Comparison of ENCODE assay signal across 30 cellular contexts in the genomic region with DNA sequence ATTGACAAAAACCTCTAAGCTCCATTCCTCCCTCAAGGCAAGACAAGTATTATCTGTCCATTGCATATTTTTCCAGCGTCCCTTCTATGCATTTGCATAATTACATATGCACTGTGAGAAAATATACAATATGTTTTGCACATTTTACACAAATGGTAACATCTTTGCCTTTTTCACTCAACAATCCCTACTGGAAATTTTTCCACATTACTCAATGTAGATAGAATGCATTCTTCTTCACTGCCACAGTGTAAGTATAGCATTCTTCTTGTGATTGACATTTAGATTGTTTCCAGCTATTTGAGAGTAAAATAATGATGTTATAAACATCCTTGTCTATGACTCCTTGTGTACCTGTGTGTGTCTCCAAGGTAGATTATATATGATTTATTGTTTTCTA.
"Had no signal": no experiment of that assay in that cellular context is flagged by ENCODE, and none has a peak within 500 bp of the region (broad histone marks: within the 10 kb centered on the region; RNA-seq: fewer than 3 reads in every experiment).

No MANE protein-coding gene starts in this region.

- H3K9me3 ChIP-seq: esophagus squamous epithelium, gastrocnemius medialis, mucosa of descending colon, pancreas, psoas muscle, sigmoid colon, suprapubic skin, tibial artery had no signal

- H3K4me3 Mint-ChIP-seq: activated CD4-positive, alpha-beta memory T cell treated with anti-CD3 and anti-CD28 coated beads for 36 hours; activated CD4-positive, alpha-beta T cell treated with anti-CD3 and anti-CD28 coated beads, Interleukin-2, amount 10 ng/mL, durations not matched to agents 24 days and 14 days; activated naive CD4-positive, alpha-beta T cell treated with anti-CD3 and anti-CD28 coated beads for 36 hours; activated naive CD8-positive, alpha-beta T cell treated with anti-CD3 and anti-CD28 coated beads for 36 hours; activated T-helper 1 cell treated with anti-CD3 and anti-CD28 coated beads, Interleukin-12 subunit alpha, Interleukin-12 subunit beta, Interleukin-2, Interleukin-4 antibody, amounts not matched to agents 30 ng/mL and 10 ng/mL and 1 ng/mL, durations not matched to agents 14 hours and 24 hours and 36 hours; nephron progenitor cell; stimulated activated naive B cell treated with anti-CD40 and anti-IgM and Interleukin-4, amounts not matched to agents 10 μg/mL and 1 μg/mL and 100 μg/mL, for 72 hours had no signal

- H3K4me1 Mint-ChIP-seq: activated CD4-positive, alpha-beta T cell treated with anti-CD3 and anti-CD28 coated beads, Interleukin-2, amount 10 ng/mL, durations not matched to agents 24 days and 14 days; activated naive CD8-positive, alpha-beta T cell treated with anti-CD3 and anti-CD28 coated beads for 36 hours; stimulated activated naive B cell treated with anti-CD40 and anti-IgM and Interleukin-4, amounts not matched to agents 10 μg/mL and 1 μg/mL and 100 μg/mL, for 72 hours had no signal

- H3K27ac Mint-ChIP-seq: activated CD4-positive, alpha-beta memory T cell treated with anti-CD3 and anti-CD28 coated beads for 36 hours; activated CD4-positive, alpha-beta T cell treated with anti-CD3 and anti-CD28 coated beads, Interleukin-2, amount 10 ng/mL, durations not matched to agents 24 days and 14 days; activated naive CD4-positive, alpha-beta T cell treated with anti-CD3 and anti-CD28 coated beads for 36 hours; activated naive CD8-positive, alpha-beta T cell treated with anti-CD3 and anti-CD28 coated beads for 36 hours; activated T-helper 1 cell treated with anti-CD3 and anti-CD28 coated beads, Interleukin-12 subunit alpha, Interleukin-12 subunit beta, Interleukin-2, Interleukin-4 antibody, amounts not matched to agents 30 ng/mL and 10 ng/mL and 1 ng/mL, durations not matched to agents 14 hours and 24 hours and 36 hours; nephron progenitor cell; stimulated activated naive B cell treated with anti-CD40 and anti-IgM and Interleukin-4, amounts not matched to agents 10 μg/mL and 1 μg/mL and 100 μg/mL, for 72 hours had no signal

- H3K4me3 ChIP-seq: esophagus squamous epithelium, gastrocnemius medialis, mucosa of descending colon, pancreas, psoas muscle, sigmoid colon, suprapubic skin, tibial artery had no signal

- H3K27me3 Mint-ChIP-seq: activated CD4-positive, alpha-beta memory T cell treated with anti-CD3 and anti-CD28 coated beads for 36 hours; activated CD4-positive, alpha-beta T cell treated with anti-CD3 and anti-CD28 coated beads, Interleukin-2, amount 10 ng/mL, durations not matched to agents 24 days and 14 days; activated naive CD8-positive, alpha-beta T cell treated with anti-CD3 and anti-CD28 coated beads for 36 hours had no signal

- H3K4me1 ChIP-seq: gastrocnemius medialis, pancreas, psoas muscle had no signal

- H3K27ac ChIP-seq: gastrocnemius medialis, pancreas, psoas muscle, sigmoid colon had no signal

- ATAC-seq: gastrocnemius medialis; left cardiac atrium; left ventricle myocardium superior; mucosa of descending colon; pancreas; psoas muscle; stimulated activated naive B cell treated with anti-CD40 and anti-IgM and Interleukin-4, amounts not matched to agents 10 μg/mL and 1 μg/mL and 100 μg/mL, for 72 hours had no signal

- H3K36me3 ChIP-seq: esophagus squamous epithelium, gastrocnemius medialis, pancreas, sigmoid colon, suprapubic skin, tibial artery had no signal

- H3K9me3 Mint-ChIP-seq: activated CD4-positive, alpha-beta memory T cell treated with anti-CD3 and anti-CD28 coated beads for 36 hours; activated CD4-positive, alpha-beta T cell treated with anti-CD3 and anti-CD28 coated beads, Interleukin-2, amount 10 ng/mL, durations not matched to agents 24 days and 14 days; activated naive CD4-positive, alpha-beta T cell treated with anti-CD3 and anti-CD28 coated beads for 36 hours; activated naive CD8-positive, alpha-beta T cell treated with anti-CD3 and anti-CD28 coated beads for 36 hours; activated T-helper 1 cell treated with anti-CD3 and anti-CD28 coated beads, Interleukin-12 subunit alpha, Interleukin-12 subunit beta, Interleukin-2, Interleukin-4 antibody, amounts not matched to agents 30 ng/mL and 10 ng/mL and 1 ng/mL, durations not matched to agents 14 hours and 24 hours and 36 hours; stimulated activated naive B cell treated with anti-CD40 and anti-IgM and Interleukin-4, amounts not matched to agents 10 μg/mL and 1 μg/mL and 100 μg/mL, for 72 hours had no signal

- H3K27me3 ChIP-seq: gastrocnemius medialis, pancreas, sigmoid colon, suprapubic skin, tibial artery had no signal

- H3K36me3 Mint-ChIP-seq: activated CD4-positive, alpha-beta memory T cell treated with anti-CD3 and anti-CD28 coated beads for 36 hours; activated naive CD8-positive, alpha-beta T cell treated with anti-CD3 and anti-CD28 coated beads for 36 hours; stimulated activated naive B cell treated with anti-CD40 and anti-IgM and Interleukin-4, amounts not matched to agents 10 μg/mL and 1 μg/mL and 100 μg/mL, for 72 hours had no signal

- DNase-seq: activated CD4-positive, alpha-beta memory T cell treated with anti-CD3 and anti-CD28 coated beads for 36 hours; activated CD4-positive, alpha-beta T cell treated with anti-CD3 and anti-CD28 coated beads, Interleukin-2, amount 10 ng/mL, durations not matched to agents 24 days and 14 days; activated CD4-positive, CD25-positive, alpha-beta regulatory T cell treated with anti-CD3 and anti-CD28 coated beads, Interleukin-2, amount 50 U/mL, for 72 hours; activated CD8-positive, alpha-beta memory T cell treated with anti-CD3 and anti-CD28 coated beads, Interleukin-2, amount 50 U/mL, for 4 hours; activated effector memory CD4-positive, alpha-beta T cell treated with anti-CD3 and anti-CD28 coated beads, Interleukin-2, amount 50 U/mL, for 16 hours; activated naive CD4-positive, alpha-beta T cell treated with anti-CD3 and anti-CD28 coated beads for 36 hours; activated naive CD8-positive, alpha-beta T cell treated with anti-CD3 and anti-CD28 coated beads for 36 hours; activated T-cell treated with anti-CD3 and anti-CD28 coated beads, Interleukin-2, amount 50 U/mL, for 1 hour; caudate nucleus; dermis blood vessel endothelial cell; effector CD8-positive, alpha-beta T cell; esophagus squamous epithelium; gastrocnemius medialis; glutamatergic neuron; islet precursor cell; left cardiac atrium; left ventricle myocardium superior; mucosa of descending colon; nephron progenitor cell; pancreas; psoas muscle; sigmoid colon; small intestine; stimulated activated CD4-positive, alpha-beta T cell treated with anti-CD3 and anti-CD28 coated beads, Interleukin-15, amount 100 ng/mL, for 24 hours; stimulated activated CD4-positive, alpha-beta T cell treated with anti-CD3 and anti-CD28 coated beads, Interleukin-2, amount 100 ng/mL, for 24 hours; stimulated activated naive B cell treated with anti-CD40 and anti-IgM and Interleukin-4, amounts not matched to agents 10 μg/mL and 1 μg/mL and 100 μg/mL, for 72 hours; T-helper 2 cell; tibial artery had no signal
